23 cellular contexts compared by ENCODE assay signal in genomic region chr5:171275822-171276544, GRCh38. TPM values are rescaled to one million over a fixed set of nuclear protein-coding genes. Genes with fewer than 3 reads are reported as not detected.
"Had no signal": no experiment of that assay in that cellular context is flagged by ENCODE, and none has a peak within 500 bp of the region (broad histone marks: within the 10 kb centered on the region; RNA-seq: fewer than 3 reads in every experiment).

No MANE protein-coding gene starts in this region.

- H3K36me3 ChIP-seq: tibial artery, uterus had no signal

- H3K27ac ChIP-seq: epithelial cell of prostate, tibial artery, uterus had no signal

- H3K27me3 ChIP-seq: tibial artery, uterus had no signal

- H3K9me3 Mint-ChIP-seq: activated T-helper 1 cell treated with anti-CD3 and anti-CD28 coated beads, Interleukin-12 subunit alpha, Interleukin-12 subunit beta, Interleukin-2, Interleukin-4 antibody, amounts not matched to agents 30 ng/mL and 10 ng/mL and 1 ng/mL, durations not matched to agents 14 hours and 24 hours and 36 hours; dendritic cell treated with granulocyte-macrophage colony-stimulating factor and Interleukin-4, amounts not matched to agents 40 ng/mL and 50 ng/mL, for 4 days; neural crest cell; stimulated activated naive B cell treated with anti-CD40 and anti-IgM and Interleukin-4, amounts not matched to agents 10 μg/mL and 1 μg/mL and 100 μg/mL, for 72 hours had no signal

- H3K27ac Mint-ChIP-seq: activated T-helper 1 cell treated with anti-CD3 and anti-CD28 coated beads, Interleukin-12 subunit alpha, Interleukin-12 subunit beta, Interleukin-2, Interleukin-4 antibody, amounts not matched to agents 30 ng/mL and 10 ng/mL and 1 ng/mL, durations not matched to agents 14 hours and 24 hours and 36 hours; dendritic cell treated with granulocyte-macrophage colony-stimulating factor and Interleukin-4, amounts not matched to agents 40 ng/mL and 50 ng/mL, for 4 days; stimulated activated naive B cell treated with anti-CD40 and anti-IgM and Interleukin-4, amounts not matched to agents 10 μg/mL and 1 μg/mL and 100 μg/mL, for 72 hours had no signal

- H3K27me3 Mint-ChIP-seq: dendritic cell treated with granulocyte-macrophage colony-stimulating factor and Interleukin-4, amounts not matched to agents 40 ng/mL and 50 ng/mL, for 4 days had no signal

- H3K4me1 ChIP-seq: tibial artery, uterus had no signal

- H3K4me3 ChIP-seq: tibial artery, uterus had no signal

- H3K36me3 Mint-ChIP-seq: stimulated activated naive B cell treated with anti-CD40 and anti-IgM and Interleukin-4, amounts not matched to agents 10 μg/mL and 1 μg/mL and 100 μg/mL, for 72 hours had no signal

- H3K9me3 ChIP-seq: tibial artery, uterus had no signal

- DNase-seq: activated CD4-positive, alpha-beta T cell treated with anti-CD3 and anti-CD28 coated beads, Interleukin-2, amount 50 U/mL, for 1 hour; activated CD8-positive, alpha-beta memory T cell treated with anti-CD3 and anti-CD28 coated beads for 24 hours; activated naive CD4-positive, alpha-beta T cell treated with Interleukin-2 at 50 U/mL for 16 hours; effector memory CD4-positive, alpha-beta T cell; head of caudate nucleus; left cardiac atrium; midbrain; stimulated activated CD4-positive, alpha-beta T cell treated with anti-CD3 and anti-CD28 coated beads, Interleukin-12 subunit alpha, Interleukin-12 subunit beta, amount 100 ng/mL, for 4 hours; stimulated activated naive B cell treated with anti-CD40 and anti-IgM and Interleukin-4, amounts not matched to agents 10 μg/mL and 1 μg/mL and 100 μg/mL, for 72 hours; T-helper 9 cell; tibial artery; uterus had no signal

- H3K4me3 Mint-ChIP-seq: activated T-helper 1 cell treated with anti-CD3 and anti-CD28 coated beads, Interleukin-12 subunit alpha, Interleukin-12 subunit beta, Interleukin-2, Interleukin-4 antibody, amounts not matched to agents 30 ng/mL and 10 ng/mL and 1 ng/mL, durations not matched to agents 14 hours and 24 hours and 36 hours; dendritic cell treated with granulocyte-macrophage colony-stimulating factor and Interleukin-4, amounts not matched to agents 40 ng/mL and 50 ng/mL, for 4 days; neural crest cell; stimulated activated naive B cell treated with anti-CD40 and anti-IgM and Interleukin-4, amounts not matched to agents 10 μg/mL and 1 μg/mL and 100 μg/mL, for 72 hours had no signal

- H3K4me1 Mint-ChIP-seq: stimulated activated naive B cell treated with anti-CD40 and anti-IgM and Interleukin-4, amounts not matched to agents 10 μg/mL and 1 μg/mL and 100 μg/mL, for 72 hours had no signal

RNA-seq across cellular contexts. Expression of gene TLX3, which starts 33.1 kb away (rescaled TPM):
- total RNA-seq: activated T-helper 1 cell treated with anti-CD3 and anti-CD28 coated beads, Interleukin-12 subunit alpha, Interleukin-12 subunit beta, Interleukin-2, Interleukin-4 antibody, amounts not matched to agents 30 ng/mL and 10 ng/mL and 1 ng/mL, durations not matched to agents 14 hours and 24 hours and 36 hours; astrocyte; bronchial epithelial cell; fibroblast of lung; left cardiac atrium; lung microvascular endothelial cell; myocyte; osteocyte; pulmonary artery endothelial cell; uterus had no signal
- polyA plus RNA-seq: fibroblast of lung had no signal
